Comparison of ENCODE assay signal across 1 cellular context in the genomic region with DNA sequence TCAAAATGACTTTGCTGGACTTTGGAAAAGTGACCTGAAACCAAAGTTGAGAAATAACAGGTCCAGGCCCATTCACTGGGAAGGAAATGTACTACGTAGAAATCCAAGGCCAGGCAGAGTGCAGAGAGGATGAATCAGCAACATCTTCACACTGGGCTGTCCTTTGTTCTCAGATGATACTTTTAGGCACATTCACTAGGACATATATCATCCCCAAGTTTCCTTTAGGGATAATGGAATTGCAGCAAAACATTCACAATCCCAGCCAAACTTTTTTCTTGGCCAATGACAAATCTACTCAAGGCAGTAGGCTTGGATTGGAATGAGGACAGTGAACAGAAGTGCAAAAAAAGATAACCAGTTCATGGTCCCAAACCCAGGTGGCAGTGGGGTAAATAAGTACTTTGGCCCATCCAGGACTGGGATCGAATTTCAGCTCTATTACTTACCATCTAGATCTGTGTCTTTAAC.
A peak's percentile ranks its signal among the peaks of the same experiment; 100 is the strongest.
TF ChIP-seq lines count a peak whose summit lies in the region.

No MANE protein-coding gene starts in this region.

TF ChIP-seq in HepG2, 621 proteins besides CTCF, POLR2A, EP300 and RAD21 (continued from another document and continues in another):
- TF ChIP-seq, protein P1, sequence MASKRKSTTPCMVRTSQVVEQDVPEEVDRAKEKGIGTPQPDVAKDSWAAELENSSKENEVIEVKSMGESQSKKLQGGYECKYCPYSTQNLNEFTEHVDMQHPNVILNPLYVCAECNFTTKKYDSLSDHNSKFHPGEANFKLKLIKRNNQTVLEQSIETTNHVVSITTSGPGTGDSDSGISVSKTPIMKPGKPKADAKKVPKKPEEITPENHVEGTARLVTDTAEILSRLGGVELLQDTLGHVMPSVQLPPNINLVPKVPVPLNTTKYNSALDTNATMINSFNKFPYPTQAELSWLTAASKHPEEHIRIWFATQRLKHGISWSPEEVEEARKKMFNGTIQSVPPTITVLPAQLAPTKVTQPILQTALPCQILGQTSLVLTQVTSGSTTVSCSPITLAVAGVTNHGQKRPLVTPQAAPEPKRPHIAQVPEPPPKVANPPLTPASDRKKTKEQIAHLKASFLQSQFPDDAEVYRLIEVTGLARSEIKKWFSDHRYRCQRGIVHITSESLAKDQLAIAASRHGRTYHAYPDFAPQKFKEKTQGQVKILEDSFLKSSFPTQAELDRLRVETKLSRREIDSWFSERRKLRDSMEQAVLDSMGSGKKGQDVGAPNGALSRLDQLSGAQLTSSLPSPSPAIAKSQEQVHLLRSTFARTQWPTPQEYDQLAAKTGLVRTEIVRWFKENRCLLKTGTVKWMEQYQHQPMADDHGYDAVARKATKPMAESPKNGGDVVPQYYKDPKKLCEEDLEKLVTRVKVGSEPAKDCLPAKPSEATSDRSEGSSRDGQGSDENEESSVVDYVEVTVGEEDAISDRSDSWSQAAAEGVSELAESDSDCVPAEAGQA (IDR thresholded peaks at IDR 0.05; ENCODE audit: low read depth) = peak; percentile 47; the same call in 1 of the 2 replicates
- TF ChIP-seq, protein P1 (CRISPR knock-in tag; IDR thresholded peaks at IDR 0.05; ENCODE audit: borderline replicate concordance) = no peak
- no peak for TF ChIP-seq RARA (CRISPR knock-in tag; IDR thresholded peaks at IDR 0.05)
- TF ChIP-seq NCOR1 (IDR thresholded peaks at IDR 0.05; ENCODE audit: borderline replicate concordance, low read length) = peak; percentile 71; the same call in 1 of the 2 replicates
- no peak for TF ChIP-seq HNRNPK (IDR thresholded peaks at IDR 0.05; ENCODE audit: low read depth, low read length, poor library complexity, severe bottlenecking)
- TF ChIP-seq, protein P2, sequence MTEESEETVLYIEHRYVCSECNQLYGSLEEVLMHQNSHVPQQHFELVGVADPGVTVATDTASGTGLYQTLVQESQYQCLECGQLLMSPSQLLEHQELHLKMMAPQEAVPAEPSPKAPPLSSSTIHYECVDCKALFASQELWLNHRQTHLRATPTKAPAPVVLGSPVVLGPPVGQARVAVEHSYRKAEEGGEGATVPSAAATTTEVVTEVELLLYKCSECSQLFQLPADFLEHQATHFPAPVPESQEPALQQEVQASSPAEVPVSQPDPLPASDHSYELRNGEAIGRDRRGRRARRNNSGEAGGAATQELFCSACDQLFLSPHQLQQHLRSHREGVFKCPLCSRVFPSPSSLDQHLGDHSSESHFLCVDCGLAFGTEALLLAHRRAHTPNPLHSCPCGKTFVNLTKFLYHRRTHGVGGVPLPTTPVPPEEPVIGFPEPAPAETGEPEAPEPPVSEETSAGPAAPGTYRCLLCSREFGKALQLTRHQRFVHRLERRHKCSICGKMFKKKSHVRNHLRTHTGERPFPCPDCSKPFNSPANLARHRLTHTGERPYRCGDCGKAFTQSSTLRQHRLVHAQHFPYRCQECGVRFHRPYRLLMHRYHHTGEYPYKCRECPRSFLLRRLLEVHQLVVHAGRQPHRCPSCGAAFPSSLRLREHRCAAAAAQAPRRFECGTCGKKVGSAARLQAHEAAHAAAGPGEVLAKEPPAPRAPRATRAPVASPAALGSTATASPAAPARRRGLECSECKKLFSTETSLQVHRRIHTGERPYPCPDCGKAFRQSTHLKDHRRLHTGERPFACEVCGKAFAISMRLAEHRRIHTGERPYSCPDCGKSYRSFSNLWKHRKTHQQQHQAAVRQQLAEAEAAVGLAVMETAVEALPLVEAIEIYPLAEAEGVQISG (CRISPR knock-in tag; IDR thresholded peaks at IDR 0.05) = no peak
- TF ChIP-seq NFE2L2 (IDR thresholded peaks at IDR 0.05; ENCODE audit: low read length) = peak; percentile 81
- TF ChIP-seq, protein P3, sequence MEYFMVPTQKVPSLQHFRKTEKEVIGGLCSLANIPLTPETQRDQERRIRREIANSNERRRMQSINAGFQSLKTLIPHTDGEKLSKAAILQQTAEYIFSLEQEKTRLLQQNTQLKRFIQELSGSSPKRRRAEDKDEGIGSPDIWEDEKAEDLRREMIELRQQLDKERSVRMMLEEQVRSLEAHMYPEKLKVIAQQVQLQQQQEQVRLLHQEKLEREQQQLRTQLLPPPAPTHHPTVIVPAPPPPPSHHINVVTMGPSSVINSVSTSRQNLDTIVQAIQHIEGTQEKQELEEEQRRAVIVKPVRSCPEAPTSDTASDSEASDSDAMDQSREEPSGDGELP (IDR thresholded peaks at IDR 0.05; ENCODE audit: borderline replicate concordance, low read depth) = peak; percentile 87
- no peak for TF ChIP-seq ATF7 (IDR thresholded peaks at IDR 0.05)
- TF ChIP-seq ATF7 (CRISPR knock-in tag; IDR thresholded peaks at IDR 0.05) = no peak
- no peak for TF ChIP-seq ZNF143 (CRISPR knock-in tag; IDR thresholded peaks at IDR 0.05)
- TF ChIP-seq ZNF629 (CRISPR knock-in tag; conservative IDR thresholded peaks at IDR 0.05) = peak; percentile 75
- TF ChIP-seq, protein P4, sequence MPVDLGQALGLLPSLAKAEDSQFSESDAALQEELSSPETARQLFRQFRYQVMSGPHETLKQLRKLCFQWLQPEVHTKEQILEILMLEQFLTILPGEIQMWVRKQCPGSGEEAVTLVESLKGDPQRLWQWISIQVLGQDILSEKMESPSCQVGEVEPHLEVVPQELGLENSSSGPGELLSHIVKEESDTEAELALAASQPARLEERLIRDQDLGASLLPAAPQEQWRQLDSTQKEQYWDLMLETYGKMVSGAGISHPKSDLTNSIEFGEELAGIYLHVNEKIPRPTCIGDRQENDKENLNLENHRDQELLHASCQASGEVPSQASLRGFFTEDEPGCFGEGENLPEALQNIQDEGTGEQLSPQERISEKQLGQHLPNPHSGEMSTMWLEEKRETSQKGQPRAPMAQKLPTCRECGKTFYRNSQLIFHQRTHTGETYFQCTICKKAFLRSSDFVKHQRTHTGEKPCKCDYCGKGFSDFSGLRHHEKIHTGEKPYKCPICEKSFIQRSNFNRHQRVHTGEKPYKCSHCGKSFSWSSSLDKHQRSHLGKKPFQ (CRISPR knock-in tag; IDR thresholded peaks at IDR 0.05; ENCODE audit: insufficient replicate concordance) = no peak
- TF ChIP-seq ZSCAN29 (CRISPR knock-in tag; conservative IDR thresholded peaks at IDR 0.05) = no peak
- no peak for TF ChIP-seq HCFC1 (IDR thresholded peaks at IDR 0.05; ENCODE audit: low read depth, low read length)
- TF ChIP-seq MATR3 (CRISPR knock-in tag; IDR thresholded peaks at IDR 0.05) = no peak
- TF ChIP-seq ZNF614 (CRISPR knock-in tag; IDR thresholded peaks at IDR 0.05; ENCODE audit: borderline replicate concordance) = no peak
- peak; percentile 49 for TF ChIP-seq FOXA3 (CRISPR knock-in tag; IDR thresholded peaks at IDR 0.05)
- TF ChIP-seq, protein P5, sequence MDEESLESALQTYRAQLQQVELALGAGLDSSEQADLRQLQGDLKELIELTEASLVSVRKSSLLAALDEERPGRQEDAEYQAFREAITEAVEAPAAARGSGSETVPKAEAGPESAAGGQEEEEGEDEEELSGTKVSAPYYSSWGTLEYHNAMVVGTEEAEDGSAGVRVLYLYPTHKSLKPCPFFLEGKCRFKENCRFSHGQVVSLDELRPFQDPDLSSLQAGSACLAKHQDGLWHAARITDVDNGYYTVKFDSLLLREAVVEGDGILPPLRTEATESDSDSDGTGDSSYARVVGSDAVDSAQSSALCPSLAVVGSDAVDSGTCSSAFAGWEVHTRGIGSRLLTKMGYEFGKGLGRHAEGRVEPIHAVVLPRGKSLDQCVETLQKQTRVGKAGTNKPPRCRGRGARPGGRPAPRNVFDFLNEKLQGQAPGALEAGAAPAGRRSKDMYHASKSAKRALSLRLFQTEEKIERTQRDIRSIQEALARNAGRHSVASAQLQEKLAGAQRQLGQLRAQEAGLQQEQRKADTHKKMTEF (CRISPR knock-in tag; IDR thresholded peaks at IDR 0.05) = no peak; the same call in 1 of the 2 replicates
- no peak for TF ChIP-seq ZNF703 (CRISPR knock-in tag; IDR thresholded peaks at IDR 0.05; ENCODE audit: borderline replicate concordance)
- TF ChIP-seq NR2F2 (IDR thresholded peaks at IDR 0.05; ENCODE audit: borderline replicate concordance, low read depth) = no peak
- no peak for TF ChIP-seq RARG (CRISPR knock-in tag; IDR thresholded peaks at IDR 0.05; ENCODE audit: low read depth)
- no peak for TF ChIP-seq ZNF850 (CRISPR knock-in tag; conservative IDR thresholded peaks at IDR 0.05)
- TF ChIP-seq ZNF567 (CRISPR knock-in tag; IDR thresholded peaks at IDR 0.05; ENCODE audit: borderline replicate concordance) = no peak
- no peak for TF ChIP-seq RBM22 (optimal IDR thresholded peaks at IDR 0.05; ENCODE audit: low read length)
- TF ChIP-seq ZFP90 (CRISPR knock-in tag; IDR thresholded peaks at IDR 0.05; ENCODE audit: borderline replicate concordance) = no peak
- TF ChIP-seq NCOA2 (CRISPR knock-in tag; IDR thresholded peaks at IDR 0.05) = peak; percentile 32; the same call in 1 of the 2 replicates
- TF ChIP-seq, protein P6, sequence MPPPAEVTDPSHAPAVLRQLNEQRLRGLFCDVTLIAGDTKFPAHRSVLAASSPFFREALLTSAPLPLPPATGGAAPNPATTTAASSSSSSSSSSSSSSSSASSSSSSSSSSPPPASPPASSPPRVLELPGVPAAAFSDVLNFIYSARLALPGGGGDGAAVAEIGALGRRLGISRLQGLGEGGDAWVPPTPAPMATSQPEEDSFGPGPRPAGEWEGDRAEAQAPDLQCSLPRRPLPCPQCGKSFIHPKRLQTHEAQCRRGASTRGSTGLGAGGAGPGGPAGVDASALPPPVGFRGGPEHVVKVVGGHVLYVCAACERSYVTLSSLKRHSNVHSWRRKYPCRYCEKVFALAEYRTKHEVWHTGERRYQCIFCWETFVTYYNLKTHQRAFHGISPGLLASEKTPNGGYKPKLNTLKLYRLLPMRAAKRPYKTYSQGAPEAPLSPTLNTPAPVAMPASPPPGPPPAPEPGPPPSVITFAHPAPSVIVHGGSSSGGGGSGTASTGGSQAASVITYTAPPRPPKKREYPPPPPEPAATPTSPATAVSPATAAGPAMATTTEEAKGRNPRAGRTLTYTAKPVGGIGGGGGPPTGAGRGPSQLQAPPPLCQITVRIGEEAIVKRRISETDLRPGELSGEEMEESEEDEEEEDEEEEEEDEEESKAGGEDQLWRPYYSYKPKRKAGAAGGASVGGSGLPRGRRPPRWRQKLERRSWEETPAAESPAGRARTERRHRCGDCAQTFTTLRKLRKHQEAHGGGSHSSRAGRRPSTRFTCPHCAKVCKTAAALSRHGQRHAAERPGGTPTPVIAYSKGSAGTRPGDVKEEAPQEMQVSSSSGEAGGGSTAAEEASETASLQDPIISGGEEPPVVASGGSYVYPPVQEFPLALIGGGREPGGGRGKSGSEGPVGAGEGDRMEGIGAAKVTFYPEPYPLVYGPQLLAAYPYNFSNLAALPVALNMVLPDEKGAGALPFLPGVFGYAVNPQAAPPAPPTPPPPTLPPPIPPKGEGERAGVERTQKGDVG (CRISPR knock-in tag; IDR thresholded peaks at IDR 0.05; ENCODE audit: borderline replicate concordance) = no peak
- no peak for TF ChIP-seq ZNF354B (CRISPR knock-in tag; IDR thresholded peaks at IDR 0.05)
- TF ChIP-seq SALL2 (CRISPR knock-in tag; IDR thresholded peaks at IDR 0.05) = no peak
